In the genomic region with DNA sequence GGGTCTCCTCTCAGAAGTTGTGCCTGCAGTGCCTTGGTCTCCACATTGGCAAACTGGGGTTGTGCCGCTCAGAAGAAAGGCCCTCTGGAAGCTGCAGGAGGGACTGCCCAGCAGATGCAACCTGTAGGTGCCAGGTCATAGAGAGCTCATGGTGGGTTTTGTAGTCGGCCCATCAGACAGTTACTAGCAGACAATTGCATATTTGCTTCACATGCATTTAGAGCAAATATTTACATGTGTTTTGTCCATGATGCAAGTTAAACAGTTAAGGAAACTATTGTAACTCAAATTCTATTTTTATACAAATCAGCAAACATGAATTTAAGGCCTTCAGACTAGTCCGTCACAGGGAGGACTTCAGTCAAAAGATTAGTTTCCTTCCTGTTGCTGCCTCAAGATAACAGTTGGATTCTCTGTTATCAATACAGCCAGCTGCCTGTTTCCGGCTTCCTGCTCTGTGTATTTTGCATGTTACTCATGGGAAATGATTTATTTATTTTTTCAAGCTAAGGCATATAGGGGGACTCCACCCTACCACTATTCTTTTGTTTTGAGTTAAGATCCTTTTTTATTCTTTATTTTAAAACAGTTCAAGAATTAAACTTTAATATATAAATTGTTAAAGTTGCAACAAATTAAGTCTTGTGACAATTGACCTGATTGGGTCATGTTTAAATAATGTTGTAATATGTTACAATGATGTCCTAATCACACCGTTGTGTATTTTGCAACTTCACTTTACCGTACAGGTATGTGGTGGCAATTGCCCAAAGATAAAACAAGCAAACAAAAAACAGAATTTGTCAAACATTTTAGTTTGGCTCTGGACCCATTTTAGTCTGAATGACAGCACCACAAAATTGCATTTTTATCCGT, we compare ENCODE assay signal across 1 cellular context.
TF ChIP-seq lines count a peak whose summit lies in the region.

No MANE protein-coding gene starts in this region.

TF ChIP-seq in K562, 482 proteins besides CTCF, POLR2A, EP300 and RAD21 (continued from another document and continues in another):
- TF ChIP-seq, protein P1, sequence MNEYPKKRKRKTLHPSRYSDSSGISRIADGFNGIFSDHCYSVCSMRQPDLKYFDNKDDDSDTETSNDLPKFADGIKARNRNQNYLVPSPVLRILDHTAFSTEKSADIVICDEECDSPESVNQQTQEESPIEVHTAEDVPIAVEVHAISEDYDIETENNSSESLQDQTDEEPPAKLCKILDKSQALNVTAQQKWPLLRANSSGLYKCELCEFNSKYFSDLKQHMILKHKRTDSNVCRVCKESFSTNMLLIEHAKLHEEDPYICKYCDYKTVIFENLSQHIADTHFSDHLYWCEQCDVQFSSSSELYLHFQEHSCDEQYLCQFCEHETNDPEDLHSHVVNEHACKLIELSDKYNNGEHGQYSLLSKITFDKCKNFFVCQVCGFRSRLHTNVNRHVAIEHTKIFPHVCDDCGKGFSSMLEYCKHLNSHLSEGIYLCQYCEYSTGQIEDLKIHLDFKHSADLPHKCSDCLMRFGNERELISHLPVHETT (CRISPR knock-in tag; conservative IDR thresholded peaks at IDR 0.05 in 1 of 2, IDR thresholded peaks at IDR 0.05 in 1 of 2), result peak in 1 of 2 experiments; percentile 91; a peak in 2 of 4 replicates
- no peak for TF ChIP-seq ZNF778 (CRISPR knock-in tag; IDR thresholded peaks at IDR 0.05)
- TF ChIP-seq DDX20 (tag; IDR thresholded peaks at IDR 0.05; ENCODE audit: low read depth), result no peak
- no peak for TF ChIP-seq PHF21A (IDR thresholded peaks at IDR 0.05; ENCODE audit: borderline replicate concordance, low read depth)
- TF ChIP-seq ZNF780A (CRISPR knock-in tag; IDR thresholded peaks at IDR 0.05), result no peak
- peak; percentile 91 for TF ChIP-seq NFIC (IDR thresholded peaks at IDR 0.05)
- no peak for TF ChIP-seq FIP1L1 (IDR thresholded peaks at IDR 0.05; ENCODE audit: low read depth, low read length, poor library complexity, severe bottlenecking)
- TF ChIP-seq XRCC3 (IDR thresholded peaks at IDR 0.05), result no peak
- TF ChIP-seq, protein P2, sequence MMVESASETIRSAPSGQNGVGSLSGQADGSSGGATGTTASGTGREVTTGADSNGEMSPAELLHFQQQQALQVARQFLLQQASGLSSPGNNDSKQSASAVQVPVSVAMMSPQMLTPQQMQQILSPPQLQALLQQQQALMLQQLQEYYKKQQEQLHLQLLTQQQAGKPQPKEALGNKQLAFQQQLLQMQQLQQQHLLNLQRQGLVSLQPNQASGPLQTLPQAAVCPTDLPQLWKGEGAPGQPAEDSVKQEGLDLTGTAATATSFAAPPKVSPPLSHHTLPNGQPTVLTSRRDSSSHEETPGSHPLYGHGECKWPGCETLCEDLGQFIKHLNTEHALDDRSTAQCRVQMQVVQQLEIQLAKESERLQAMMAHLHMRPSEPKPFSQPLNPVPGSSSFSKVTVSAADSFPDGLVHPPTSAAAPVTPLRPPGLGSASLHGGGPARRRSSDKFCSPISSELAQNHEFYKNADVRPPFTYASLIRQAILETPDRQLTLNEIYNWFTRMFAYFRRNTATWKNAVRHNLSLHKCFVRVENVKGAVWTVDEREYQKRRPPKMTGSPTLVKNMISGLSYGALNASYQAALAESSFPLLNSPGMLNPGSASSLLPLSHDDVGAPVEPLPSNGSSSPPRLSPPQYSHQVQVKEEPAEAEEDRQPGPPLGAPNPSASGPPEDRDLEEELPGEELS (CRISPR knock-in tag; IDR thresholded peaks at IDR 0.05; ENCODE audit: borderline replicate concordance), result no peak
- TF ChIP-seq, protein P3, sequence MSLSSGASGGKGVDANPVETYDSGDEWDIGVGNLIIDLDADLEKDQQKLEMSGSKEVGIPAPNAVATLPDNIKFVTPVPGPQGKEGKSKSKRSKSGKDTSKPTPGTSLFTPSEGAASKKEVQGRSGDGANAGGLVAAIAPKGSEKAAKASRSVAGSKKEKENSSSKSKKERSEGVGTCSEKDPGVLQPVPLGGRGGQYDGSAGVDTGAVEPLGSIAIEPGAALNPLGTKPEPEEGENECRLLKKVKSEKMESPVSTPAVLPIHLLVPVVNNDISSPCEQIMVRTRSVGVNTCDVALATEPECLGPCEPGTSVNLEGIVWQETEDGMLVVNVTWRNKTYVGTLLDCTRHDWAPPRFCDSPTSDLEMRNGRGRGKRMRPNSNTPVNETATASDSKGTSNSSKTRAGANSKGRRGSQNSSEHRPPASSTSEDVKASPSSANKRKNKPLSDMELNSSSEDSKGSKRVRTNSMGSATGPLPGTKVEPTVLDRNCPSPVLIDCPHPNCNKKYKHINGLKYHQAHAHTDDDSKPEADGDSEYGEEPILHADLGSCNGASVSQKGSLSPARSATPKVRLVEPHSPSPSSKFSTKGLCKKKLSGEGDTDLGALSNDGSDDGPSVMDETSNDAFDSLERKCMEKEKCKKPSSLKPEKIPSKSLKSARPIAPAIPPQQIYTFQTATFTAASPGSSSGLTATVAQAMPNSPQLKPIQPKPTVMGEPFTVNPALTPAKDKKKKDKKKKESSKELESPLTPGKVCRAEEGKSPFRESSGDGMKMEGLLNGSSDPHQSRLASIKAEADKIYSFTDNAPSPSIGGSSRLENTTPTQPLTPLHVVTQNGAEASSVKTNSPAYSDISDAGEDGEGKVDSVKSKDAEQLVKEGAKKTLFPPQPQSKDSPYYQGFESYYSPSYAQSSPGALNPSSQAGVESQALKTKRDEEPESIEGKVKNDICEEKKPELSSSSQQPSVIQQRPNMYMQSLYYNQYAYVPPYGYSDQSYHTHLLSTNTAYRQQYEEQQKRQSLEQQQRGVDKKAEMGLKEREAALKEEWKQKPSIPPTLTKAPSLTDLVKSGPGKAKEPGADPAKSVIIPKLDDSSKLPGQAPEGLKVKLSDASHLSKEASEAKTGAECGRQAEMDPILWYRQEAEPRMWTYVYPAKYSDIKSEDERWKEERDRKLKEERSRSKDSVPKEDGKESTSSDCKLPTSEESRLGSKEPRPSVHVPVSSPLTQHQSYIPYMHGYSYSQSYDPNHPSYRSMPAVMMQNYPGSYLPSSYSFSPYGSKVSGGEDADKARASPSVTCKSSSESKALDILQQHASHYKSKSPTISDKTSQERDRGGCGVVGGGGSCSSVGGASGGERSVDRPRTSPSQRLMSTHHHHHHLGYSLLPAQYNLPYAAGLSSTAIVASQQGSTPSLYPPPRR (CRISPR knock-in tag; IDR thresholded peaks at IDR 0.05; ENCODE audit: borderline replicate concordance), result no peak
- no peak for TF ChIP-seq ZNF184 (CRISPR knock-in tag; IDR thresholded peaks at IDR 0.05)
- TF ChIP-seq, protein P4, sequence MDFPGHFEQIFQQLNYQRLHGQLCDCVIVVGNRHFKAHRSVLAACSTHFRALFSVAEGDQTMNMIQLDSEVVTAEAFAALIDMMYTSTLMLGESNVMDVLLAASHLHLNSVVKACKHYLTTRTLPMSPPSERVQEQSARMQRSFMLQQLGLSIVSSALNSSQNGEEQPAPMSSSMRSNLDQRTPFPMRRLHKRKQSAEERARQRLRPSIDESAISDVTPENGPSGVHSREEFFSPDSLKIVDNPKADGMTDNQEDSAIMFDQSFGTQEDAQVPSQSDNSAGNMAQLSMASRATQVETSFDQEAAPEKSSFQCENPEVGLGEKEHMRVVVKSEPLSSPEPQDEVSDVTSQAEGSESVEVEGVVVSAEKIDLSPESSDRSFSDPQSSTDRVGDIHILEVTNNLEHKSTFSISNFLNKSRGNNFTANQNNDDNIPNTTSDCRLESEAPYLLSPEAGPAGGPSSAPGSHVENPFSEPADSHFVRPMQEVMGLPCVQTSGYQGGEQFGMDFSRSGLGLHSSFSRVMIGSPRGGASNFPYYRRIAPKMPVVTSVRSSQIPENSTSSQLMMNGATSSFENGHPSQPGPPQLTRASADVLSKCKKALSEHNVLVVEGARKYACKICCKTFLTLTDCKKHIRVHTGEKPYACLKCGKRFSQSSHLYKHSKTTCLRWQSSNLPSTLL (IDR thresholded peaks at IDR 0.05), result no peak
- TF ChIP-seq, protein P5, sequence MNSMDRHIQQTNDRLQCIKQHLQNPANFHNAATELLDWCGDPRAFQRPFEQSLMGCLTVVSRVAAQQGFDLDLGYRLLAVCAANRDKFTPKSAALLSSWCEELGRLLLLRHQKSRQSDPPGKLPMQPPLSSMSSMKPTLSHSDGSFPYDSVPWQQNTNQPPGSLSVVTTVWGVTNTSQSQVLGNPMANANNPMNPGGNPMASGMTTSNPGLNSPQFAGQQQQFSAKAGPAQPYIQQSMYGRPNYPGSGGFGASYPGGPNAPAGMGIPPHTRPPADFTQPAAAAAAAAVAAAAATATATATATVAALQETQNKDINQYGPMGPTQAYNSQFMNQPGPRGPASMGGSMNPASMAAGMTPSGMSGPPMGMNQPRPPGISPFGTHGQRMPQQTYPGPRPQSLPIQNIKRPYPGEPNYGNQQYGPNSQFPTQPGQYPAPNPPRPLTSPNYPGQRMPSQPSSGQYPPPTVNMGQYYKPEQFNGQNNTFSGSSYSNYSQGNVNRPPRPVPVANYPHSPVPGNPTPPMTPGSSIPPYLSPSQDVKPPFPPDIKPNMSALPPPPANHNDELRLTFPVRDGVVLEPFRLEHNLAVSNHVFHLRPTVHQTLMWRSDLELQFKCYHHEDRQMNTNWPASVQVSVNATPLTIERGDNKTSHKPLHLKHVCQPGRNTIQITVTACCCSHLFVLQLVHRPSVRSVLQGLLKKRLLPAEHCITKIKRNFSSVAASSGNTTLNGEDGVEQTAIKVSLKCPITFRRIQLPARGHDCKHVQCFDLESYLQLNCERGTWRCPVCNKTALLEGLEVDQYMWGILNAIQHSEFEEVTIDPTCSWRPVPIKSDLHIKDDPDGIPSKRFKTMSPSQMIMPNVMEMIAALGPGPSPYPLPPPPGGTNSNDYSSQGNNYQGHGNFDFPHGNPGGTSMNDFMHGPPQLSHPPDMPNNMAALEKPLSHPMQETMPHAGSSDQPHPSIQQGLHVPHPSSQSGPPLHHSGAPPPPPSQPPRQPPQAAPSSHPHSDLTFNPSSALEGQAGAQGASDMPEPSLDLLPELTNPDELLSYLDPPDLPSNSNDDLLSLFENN (IDR thresholded peaks at IDR 0.05; ENCODE audit: low read depth in 2 of 2, low read length in 2 of 2), result peak in 1 of 2 experiments; percentile 99; a peak in 2 of 4 replicates
- TF ChIP-seq HDAC8 (tag; IDR thresholded peaks at IDR 0.05), result no peak
- TF ChIP-seq ZFPM2 (CRISPR knock-in tag; IDR thresholded peaks at IDR 0.05), result no peak
- TF ChIP-seq MCM2 (IDR thresholded peaks at IDR 0.05; ENCODE audit: low read depth), result no peak
- no peak for TF ChIP-seq ZNF134 (CRISPR knock-in tag; conservative IDR thresholded peaks at IDR 0.05)
- TF ChIP-seq ILF3 (IDR thresholded peaks at IDR 0.05; ENCODE audit: borderline replicate concordance), result peak; percentile 91; the same call in 1 of the 2 replicates
- TF ChIP-seq BRF1 (IDR thresholded peaks at IDR 0.05; ENCODE audit: borderline replicate concordance, extremely low read depth, insufficient read length), result no peak
- peak; percentile 86 for TF ChIP-seq CXXC5 (CRISPR knock-in tag; IDR thresholded peaks at IDR 0.05)
- TF ChIP-seq MYBL2 (IDR thresholded peaks at IDR 0.05; ENCODE audit: low read depth), result no peak
- no peak for TF ChIP-seq MYBL2 (CRISPR knock-in tag; IDR thresholded peaks at IDR 0.05; ENCODE audit: borderline replicate concordance)
- peak; percentile 99 for TF ChIP-seq CBFA2T3 (IDR thresholded peaks at IDR 0.05)
- no peak for TF ChIP-seq ZNF121 (CRISPR knock-in tag; conservative IDR thresholded peaks at IDR 0.05)
- no peak for TF ChIP-seq ZFX (CRISPR knock-in tag; IDR thresholded peaks at IDR 0.05)
- no peak for TF ChIP-seq CBX8 (IDR thresholded peaks at IDR 0.05; ENCODE audit: borderline replicate concordance, extremely low read depth, low read depth, low read length, poor library complexity, severe bottlenecking)
- no peak for TF ChIP-seq PCBP1 (IDR thresholded peaks at IDR 0.05; ENCODE audit: low read depth, low read length, poor library complexity, severe bottlenecking)
- TF ChIP-seq, protein P6, sequence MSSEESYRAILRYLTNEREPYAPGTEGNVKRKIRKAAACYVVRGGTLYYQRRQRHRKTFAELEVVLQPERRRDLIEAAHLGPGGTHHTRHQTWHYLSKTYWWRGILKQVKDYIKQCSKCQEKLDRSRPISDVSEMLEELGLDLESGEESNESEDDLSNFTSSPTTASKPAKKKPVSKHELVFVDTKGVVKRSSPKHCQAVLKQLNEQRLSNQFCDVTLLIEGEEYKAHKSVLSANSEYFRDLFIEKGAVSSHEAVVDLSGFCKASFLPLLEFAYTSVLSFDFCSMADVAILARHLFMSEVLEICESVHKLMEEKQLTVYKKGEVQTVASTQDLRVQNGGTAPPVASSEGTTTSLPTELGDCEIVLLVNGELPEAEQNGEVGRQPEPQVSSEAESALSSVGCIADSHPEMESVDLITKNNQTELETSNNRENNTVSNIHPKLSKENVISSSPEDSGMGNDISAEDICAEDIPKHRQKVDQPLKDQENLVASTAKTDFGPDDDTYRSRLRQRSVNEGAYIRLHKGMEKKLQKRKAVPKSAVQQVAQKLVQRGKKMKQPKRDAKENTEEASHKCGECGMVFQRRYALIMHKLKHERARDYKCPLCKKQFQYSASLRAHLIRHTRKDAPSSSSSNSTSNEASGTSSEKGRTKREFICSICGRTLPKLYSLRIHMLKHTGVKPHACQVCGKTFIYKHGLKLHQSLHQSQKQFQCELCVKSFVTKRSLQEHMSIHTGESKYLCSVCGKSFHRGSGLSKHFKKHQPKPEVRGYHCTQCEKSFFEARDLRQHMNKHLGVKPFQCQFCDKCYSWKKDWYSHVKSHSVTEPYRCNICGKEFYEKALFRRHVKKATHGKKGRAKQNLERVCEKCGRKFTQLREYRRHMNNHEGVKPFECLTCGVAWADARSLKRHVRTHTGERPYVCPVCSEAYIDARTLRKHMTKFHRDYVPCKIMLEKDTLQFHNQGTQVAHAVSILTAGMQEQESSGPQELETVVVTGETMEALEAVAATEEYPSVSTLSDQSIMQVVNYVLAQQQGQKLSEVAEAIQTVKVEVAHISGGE (CRISPR knock-in tag; IDR thresholded peaks at IDR 0.05), result peak in 1 of 3 experiments; percentile 76; a peak in 1 of 6 replicates
- TF ChIP-seq ZBTB17 (CRISPR knock-in tag; IDR thresholded peaks at IDR 0.05), result no peak
- TF ChIP-seq RBM15 (IDR thresholded peaks at IDR 0.05; ENCODE audit: insufficient read depth, low read length), result no peak
- no peak for TF ChIP-seq ILK (tag; IDR thresholded peaks at IDR 0.05; ENCODE audit: borderline replicate concordance, low read depth)
- TF ChIP-seq, protein P7, sequence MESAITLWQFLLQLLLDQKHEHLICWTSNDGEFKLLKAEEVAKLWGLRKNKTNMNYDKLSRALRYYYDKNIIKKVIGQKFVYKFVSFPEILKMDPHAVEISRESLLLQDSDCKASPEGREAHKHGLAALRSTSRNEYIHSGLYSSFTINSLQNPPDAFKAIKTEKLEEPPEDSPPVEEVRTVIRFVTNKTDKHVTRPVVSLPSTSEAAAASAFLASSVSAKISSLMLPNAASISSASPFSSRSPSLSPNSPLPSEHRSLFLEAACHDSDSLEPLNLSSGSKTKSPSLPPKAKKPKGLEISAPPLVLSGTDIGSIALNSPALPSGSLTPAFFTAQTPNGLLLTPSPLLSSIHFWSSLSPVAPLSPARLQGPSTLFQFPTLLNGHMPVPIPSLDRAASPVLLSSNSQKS (CRISPR knock-in tag; IDR thresholded peaks at IDR 0.05), result no peak
- TF ChIP-seq, protein P8, sequence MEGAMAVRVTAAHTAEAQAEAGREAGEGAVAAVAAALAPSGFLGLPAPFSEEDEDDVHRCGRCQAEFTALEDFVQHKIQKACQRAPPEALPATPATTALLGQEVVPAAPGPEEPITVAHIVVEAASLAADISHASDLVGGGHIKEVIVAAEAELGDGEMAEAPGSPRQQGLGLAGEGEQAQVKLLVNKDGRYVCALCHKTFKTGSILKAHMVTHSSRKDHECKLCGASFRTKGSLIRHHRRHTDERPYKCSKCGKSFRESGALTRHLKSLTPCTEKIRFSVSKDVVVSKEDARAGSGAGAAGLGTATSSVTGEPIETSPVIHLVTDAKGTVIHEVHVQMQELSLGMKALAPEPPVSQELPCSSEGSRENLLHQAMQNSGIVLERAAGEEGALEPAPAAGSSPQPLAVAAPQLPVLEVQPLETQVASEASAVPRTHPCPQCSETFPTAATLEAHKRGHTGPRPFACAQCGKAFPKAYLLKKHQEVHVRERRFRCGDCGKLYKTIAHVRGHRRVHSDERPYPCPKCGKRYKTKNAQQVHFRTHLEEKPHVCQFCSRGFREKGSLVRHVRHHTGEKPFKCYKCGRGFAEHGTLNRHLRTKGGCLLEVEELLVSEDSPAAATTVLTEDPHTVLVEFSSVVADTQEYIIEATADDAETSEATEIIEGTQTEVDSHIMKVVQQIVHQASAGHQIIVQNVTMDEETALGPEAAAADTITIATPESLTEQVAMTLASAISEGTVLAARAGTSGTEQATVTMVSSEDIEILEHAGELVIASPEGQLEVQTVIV (CRISPR knock-in tag; IDR thresholded peaks at IDR 0.05; ENCODE audit: borderline replicate concordance), result no peak
